1 cellular context compared by ENCODE assay signal in genomic region chrX:49100704-49101628, GRCh38.
TF ChIP-seq lines count a peak whose summit lies in the region.

No MANE protein-coding gene starts in this region.

TF ChIP-seq in HEK293, 187 proteins besides CTCF, POLR2A, EP300 and RAD21 (continued from another document):
- no peak for TF ChIP-seq ZNF548 (tag by site-specific recombination; IDR thresholded peaks at IDR 0.05)
- TF ChIP-seq ZNF768 (tag by site-specific recombination; IDR thresholded peaks at IDR 0.05): no peak
- TF ChIP-seq ZNF529 (tag by site-specific recombination; IDR thresholded peaks at IDR 0.05; ENCODE audit: insufficient replicate concordance): no peak
- no peak for TF ChIP-seq ZNF837 (tag by site-specific recombination; IDR thresholded peaks at IDR 0.05)
- 0 out of 2 replicates have a peak, but pooled peaks have one; percentile 20 for TF ChIP-seq KLF16 (tag by site-specific recombination; IDR thresholded peaks at IDR 0.05)
- TF ChIP-seq ZFHX2 (tag by site-specific recombination; conservative IDR thresholded peaks at IDR 0.05): peak; percentile 61; the same call in 1 of the 2 replicates
- TF ChIP-seq ZBTB48 (tag by site-specific recombination; IDR thresholded peaks at IDR 0.05): 0 out of 2 replicates have a peak, but pooled peaks have one; percentile 12
- peak; percentile 67; the same call in 1 of the 2 replicates for TF ChIP-seq KLF10 (tag by site-specific recombination; IDR thresholded peaks at IDR 0.05)
- no peak for TF ChIP-seq ZNF202 (tag by site-specific recombination; IDR thresholded peaks at IDR 0.05; ENCODE audit: borderline replicate concordance)
- no peak for TF ChIP-seq ZNF37A (tag by site-specific recombination; IDR thresholded peaks at IDR 0.05)
- TF ChIP-seq SP3 (tag by site-specific recombination; IDR thresholded peaks at IDR 0.05): peak; percentile 83
- no peak for TF ChIP-seq ZNF169 (tag by site-specific recombination; IDR thresholded peaks at IDR 0.05)
- TF ChIP-seq ZSCAN16 (tag by site-specific recombination; IDR thresholded peaks at IDR 0.05): no peak
- TF ChIP-seq ZSCAN23 (tag by site-specific recombination; IDR thresholded peaks at IDR 0.05): no peak
- TF ChIP-seq ZSCAN30 (tag by site-specific recombination; IDR thresholded peaks at IDR 0.05): peak; percentile 30; the same call in 1 of the 2 replicates
- TF ChIP-seq REPIN1 (tag by site-specific recombination; IDR thresholded peaks at IDR 0.05; ENCODE audit: low read depth): no peak
- TF ChIP-seq ZNF776 (tag by site-specific recombination; IDR thresholded peaks at IDR 0.05; ENCODE audit: borderline replicate concordance): no peak
- no peak for TF ChIP-seq WT1 (tag by site-specific recombination; IDR thresholded peaks at IDR 0.05)
- peak; percentile 64 for TF ChIP-seq PATZ1 (tag by site-specific recombination; IDR thresholded peaks at IDR 0.05)
- TF ChIP-seq KLF1 (tag by site-specific recombination; IDR thresholded peaks at IDR 0.05): peak; percentile 58
- peak; percentile 22; the same call in 1 of the 2 replicates for TF ChIP-seq ZNF692 (tag by site-specific recombination; IDR thresholded peaks at IDR 0.05)
